In the genomic region with DNA sequence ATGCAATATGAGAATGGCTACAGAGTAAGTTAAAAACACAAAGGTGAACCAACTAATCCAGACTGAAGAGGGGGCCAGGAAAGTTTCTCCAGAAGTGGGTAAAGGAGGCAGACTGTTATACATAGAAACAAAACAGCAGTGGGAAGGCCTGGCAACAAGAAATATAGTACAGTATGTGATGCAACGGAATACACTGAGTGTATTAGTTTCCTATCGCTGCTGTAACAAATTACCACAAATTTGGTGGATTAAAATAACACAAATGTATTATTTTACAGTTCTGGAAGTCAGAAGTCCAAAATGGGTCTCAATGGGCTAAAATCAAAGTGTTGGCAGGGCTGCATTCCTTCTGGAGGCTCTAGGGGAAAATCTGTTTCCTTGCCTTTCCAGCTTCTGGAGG, we compare ENCODE assay signal across 28 cellular contexts.
"Had no signal": no experiment of that assay in that cellular context is flagged by ENCODE, and none has a peak within 500 bp of the region (broad histone marks: within the 10 kb centered on the region; RNA-seq: fewer than 3 reads in every experiment).

No MANE protein-coding gene starts in this region.

- H3K4me1 Mint-ChIP-seq: endodermal cell had no signal

- H3K4me1 ChIP-seq: colonic mucosa, esophagus muscularis mucosa, esophagus squamous epithelium, gastrocnemius medialis, gastroesophageal sphincter, heart left ventricle, heart right ventricle had no signal

- H3K4me3 Mint-ChIP-seq: dendritic cell treated with granulocyte-macrophage colony-stimulating factor and Interleukin-4, amounts not matched to agents 40 ng/mL and 50 ng/mL, for 4 days; effector memory CD8-positive, alpha-beta T cell; endodermal cell had no signal

- H3K4me3 ChIP-seq: colonic mucosa, coronary artery, dorsolateral prefrontal cortex, esophagus muscularis mucosa, esophagus squamous epithelium, gastrocnemius medialis, gastroesophageal sphincter, heart left ventricle, heart right ventricle had no signal

- H3K9me3 ChIP-seq: colonic mucosa, esophagus squamous epithelium, gastrocnemius medialis had no signal

- FAIRE-seq: colon, endometrium, frontal cortex had no signal

- H3K27ac Mint-ChIP-seq: dendritic cell treated with granulocyte-macrophage colony-stimulating factor and Interleukin-4, amounts not matched to agents 40 ng/mL and 50 ng/mL, for 4 days; effector memory CD8-positive, alpha-beta T cell; endodermal cell had no signal

- H3K27me3 Mint-ChIP-seq: dendritic cell treated with granulocyte-macrophage colony-stimulating factor and Interleukin-4, amounts not matched to agents 40 ng/mL and 50 ng/mL, for 4 days; effector memory CD8-positive, alpha-beta T cell had no signal

- DNase-seq: colonic mucosa; cortex of kidney; dermis blood vessel endothelial cell; dorsolateral prefrontal cortex; effector CD4-positive, alpha-beta T cell; effector CD8-positive, alpha-beta T cell; effector memory CD4-positive, alpha-beta T cell; effector memory CD8-positive, alpha-beta T cell; endodermal cell; erythroblast; esophagus squamous epithelium; foreskin fibroblast; foreskin keratinocyte; foreskin melanocyte; gastrocnemius medialis; glutamatergic neuron; head of caudate nucleus; heart left ventricle; heart right ventricle had no signal

- ATAC-seq: effector memory CD8-positive, alpha-beta T cell; esophagus mucosa; foreskin keratinocyte; gastrocnemius medialis; gastroesophageal sphincter; heart left ventricle; heart right ventricle had no signal

- H3K36me3 ChIP-seq: colonic mucosa, esophagus muscularis mucosa, esophagus squamous epithelium, gastrocnemius medialis, heart left ventricle, heart right ventricle had no signal

- H3K9me3 Mint-ChIP-seq: dendritic cell treated with granulocyte-macrophage colony-stimulating factor and Interleukin-4, amounts not matched to agents 40 ng/mL and 50 ng/mL, for 4 days; effector memory CD8-positive, alpha-beta T cell had no signal

- H3K27ac ChIP-seq: colonic mucosa, coronary artery, dorsolateral prefrontal cortex, epithelial cell of prostate, esophagus muscularis mucosa, esophagus squamous epithelium, foreskin keratinocyte, gastrocnemius medialis, gastroesophageal sphincter, heart left ventricle, heart right ventricle had no signal

- H3K27me3 ChIP-seq: colonic mucosa, dorsolateral prefrontal cortex, esophagus muscularis mucosa, esophagus squamous epithelium, gastrocnemius medialis, gastroesophageal sphincter, heart left ventricle, heart right ventricle had no signal
